Comparison of ENCODE assay signal across 1 cellular context in genomic region chr13:96072392-96072791, GRCh38.
TF ChIP-seq lines count a peak whose summit lies in the region.

No MANE protein-coding gene starts in this region.

TF ChIP-seq in HCT116, 20 proteins besides CTCF, POLR2A, EP300 and RAD21 (continued from another document):
- no peak for TF ChIP-seq REST (IDR thresholded peaks at IDR 0.05; ENCODE audit: low read depth)
- TF ChIP-seq EGR1 (IDR thresholded peaks at IDR 0.05; ENCODE audit: low read depth), result no peak
- no peak for TF ChIP-seq POLR2AphosphoS5 (IDR thresholded peaks at IDR 0.05; ENCODE audit: low read depth, low read length)
- TF ChIP-seq ATF3 (IDR thresholded peaks at IDR 0.05), result no peak
- TF ChIP-seq CBX3 (IDR thresholded peaks at IDR 0.05; ENCODE audit: low read depth), result no peak
TF ChIP-seq in HCT116: peak in this region for 0.
